Comparison of ENCODE assay signal across 23 cellular contexts in genomic region chr2:240965905-240966456, GRCh38. TPM values are rescaled to one million over a fixed set of nuclear protein-coding genes. Genes with fewer than 3 reads are reported as not detected.
DNase-seq lines count a peak whose midpoint lies in the region; ATAC-seq and TF ChIP-seq lines count a peak whose summit lies in the region.
"Had no signal": no experiment of that assay in that cellular context is flagged by ENCODE, and none has a peak within 500 bp of the region (broad histone marks: within the 10 kb centered on the region; RNA-seq: fewer than 3 reads in every experiment).

No MANE protein-coding gene starts in this region.

- no peaks in the 10 kb centered on the region for H3K9me3 Mint-ChIP-seq in endodermal cell
- H3K9me3 Mint-ChIP-seq in CD4-positive, alpha-beta memory T cell = peaks cover 0 to 2% (median 0%) of the 10 kb centered on the region in 8 donors

- WGBS in endodermal cell (ENCODE audit: insufficient coverage in 1 of 2, insufficient read length in 1 of 2), 2 experiments = 91 to 98% methylated on average over 16 to 28 of the region's 28 CpGs

- H3K27me3 ChIP-seq in endodermal cell (ENCODE audit: control insufficient read depth, insufficient read depth, low read length, poor library complexity, severe bottlenecking) (no peaks in the 10 kb centered on the region), osteoblast (ENCODE audit: insufficient read depth, low read length) (peaks cover 2% of the 10 kb centered on the region)
- H3K27me3 ChIP-seq in CD4-positive, alpha-beta memory T cell (ENCODE audit: insufficient read depth, low read length) = no peaks in the 10 kb centered on the region

- H3K9ac ChIP-seq in endodermal cell (ENCODE audit: extremely low read depth, low read length, poor library complexity, severe bottlenecking) = no peak overlapping the region

- H3K36me3 Mint-ChIP-seq in endodermal cell (ENCODE audit: low read depth) = no peaks in the 10 kb centered on the region
- no peaks in the 10 kb centered on the region for H3K36me3 Mint-ChIP-seq in CD4-positive, alpha-beta memory T cell
- H3K36me3 Mint-ChIP-seq: CD4-positive, CD25-positive, alpha-beta regulatory T cell had no signal

- no peaks in the 10 kb centered on the region for H3K4me1 ChIP-seq in endodermal cell (ENCODE audit: control insufficient read depth, insufficient read depth, low read length)
- peaks cover 10% of the 10 kb centered on the region for H3K4me1 ChIP-seq in osteoblast (ENCODE audit: insufficient read depth, low read length)
- no peaks in the 10 kb centered on the region for H3K4me1 ChIP-seq in CD4-positive, alpha-beta memory T cell (ENCODE audit: insufficient read depth, low read length)

- ATAC-seq in left cardiac atrium = no peak
- ATAC-seq in HG02571 (IDR thresholded peaks at IDR 0.05; ENCODE audit: unreplicated experiment) = no peak
- ATAC-seq in omental fat pad (ENCODE audit: low FRiP score) = no peak
- ATAC-seq: activated CD8-positive, alpha-beta T cell treated with anti-CD3 and anti-CD28 coated beads, Interleukin-2, amount 10 ng/mL, durations not matched to agents 7 days and 5 days; mucosa of descending colon had no signal

- H3K36me3 ChIP-seq in endodermal cell (ENCODE audit: control insufficient read depth, insufficient read depth, low read length) (no peaks in the 10 kb centered on the region), osteoblast (ENCODE audit: insufficient read depth, low read length) (no peaks in the 10 kb centered on the region)
- H3K36me3 ChIP-seq in CD4-positive, alpha-beta memory T cell (ENCODE audit: insufficient read depth, low read length) = no peaks in the 10 kb centered on the region

- DNase-seq in cardiac septum (ENCODE audit: low spot score) (peak; percentile 72), left cardiac atrium (no peak), endodermal cell (peak; percentile 32), osteoblast (ENCODE audit: insufficient read length, low spot score, missing footprints) (peak; percentile 77), ureter (ENCODE audit: low spot score) (peak; percentile 44), omental fat pad (ENCODE audit: low spot score) (no peak)
- DNase-seq in CD4-positive, alpha-beta memory T cell = no peak
- DNase-seq: activated CD4-positive, CD25-positive, alpha-beta regulatory T cell; activated CD8-positive, alpha-beta T cell treated with anti-CD3 and anti-CD28 coated beads, Interleukin-2, amount 10 ng/mL, durations not matched to agents 7 days and 5 days; activated naive CD4-positive, alpha-beta T cell treated with Interleukin-2 at 50 U/mL for 16 hours; amygdala; CD4-positive, CD25-positive, alpha-beta regulatory T cell; NCI-H1436; NCI-H524; retina; stimulated activated naive CD8-positive, alpha-beta T cell treated with anti-CD3 and anti-CD28 coated beads, Interleukin-15, amount 100 ng/mL, for 72 hours; T1000; trophoblast cell had no signal

- H3K27ac Mint-ChIP-seq in endodermal cell = no peak overlapping the region
- no peak overlapping the region for H3K27ac Mint-ChIP-seq in CD4-positive, alpha-beta memory T cell
- H3K27ac Mint-ChIP-seq: activated CD8-positive, alpha-beta T cell treated with anti-CD3 and anti-CD28 coated beads, Interleukin-2, amount 10 ng/mL, durations not matched to agents 7 days and 5 days; CD4-positive, CD25-positive, alpha-beta regulatory T cell; stimulated activated naive CD8-positive, alpha-beta T cell treated with anti-CD3 and anti-CD28 coated beads, Interleukin-15, amount 100 ng/mL, for 72 hours had no signal

- H3K4me3 ChIP-seq in endodermal cell (ENCODE audit: low read length) (no peak overlapping the region), osteoblast (ENCODE audit: insufficient read depth, low read length) (no peak overlapping the region)
- no peak overlapping the region for H3K4me3 ChIP-seq in CD4-positive, alpha-beta memory T cell (ENCODE audit: low read length in 2 of 2)
- H3K4me3 ChIP-seq: mucosa of descending colon had no signal

- H4K20me1 ChIP-seq in osteoblast (ENCODE audit: insufficient read depth, low read length) = no peaks in the 10 kb centered on the region

- H3K27me3 Mint-ChIP-seq in endodermal cell (ENCODE audit: insufficient read depth) = no peaks in the 10 kb centered on the region
- peaks cover 0 to 5% of the 10 kb centered on the region in 2 donors for H3K27me3 Mint-ChIP-seq in CD4-positive, alpha-beta memory T cell
- H3K27me3 Mint-ChIP-seq: CD4-positive, CD25-positive, alpha-beta regulatory T cell; stimulated activated naive CD8-positive, alpha-beta T cell treated with anti-CD3 and anti-CD28 coated beads, Interleukin-15, amount 100 ng/mL, for 72 hours had no signal

- H3K27ac ChIP-seq in endodermal cell (ENCODE audit: low read depth, low read length) (no peak overlapping the region), osteoblast (ENCODE audit: low read depth, low read length) (no peak overlapping the region)
- H3K27ac ChIP-seq in CD4-positive, alpha-beta memory T cell (ENCODE audit: low read depth, low read length) = no peak overlapping the region

- no peaks in the 10 kb centered on the region for H3K4me1 Mint-ChIP-seq in endodermal cell
- H3K4me1 Mint-ChIP-seq in CD4-positive, alpha-beta memory T cell = no peaks in the 10 kb centered on the region
- H3K4me1 Mint-ChIP-seq: CD4-positive, CD25-positive, alpha-beta regulatory T cell; stimulated activated naive CD8-positive, alpha-beta T cell treated with anti-CD3 and anti-CD28 coated beads, Interleukin-15, amount 100 ng/mL, for 72 hours had no signal

- intact Hi-C loops in cardiac septum (cut with DNase I) = no loop called here
- intact Hi-C loops in left cardiac atrium (cut with DNase I) = no loop called here
- intact Hi-C loops in CD4-positive, alpha-beta memory T cell (cut with micrococcal nuclease) = no loop called here

- H3K4me3 Mint-ChIP-seq in endodermal cell = no peak overlapping the region
- no peak overlapping the region for H3K4me3 Mint-ChIP-seq in CD4-positive, alpha-beta memory T cell
- H3K4me3 Mint-ChIP-seq: activated CD8-positive, alpha-beta T cell treated with anti-CD3 and anti-CD28 coated beads, Interleukin-2, amount 10 ng/mL, durations not matched to agents 7 days and 5 days; CD4-positive, CD25-positive, alpha-beta regulatory T cell; stimulated activated naive CD8-positive, alpha-beta T cell treated with anti-CD3 and anti-CD28 coated beads, Interleukin-15, amount 100 ng/mL, for 72 hours had no signal

- TF ChIP-seq CTCF in endodermal cell (conservative IDR thresholded peaks at IDR 0.05) = no peak
- no peak for TF ChIP-seq CTCF in osteoblast (IDR thresholded peaks at IDR 0.05; ENCODE audit: extremely low read depth, low read depth, low read length)
- no peak for TF ChIP-seq CTCF in omental fat pad (IDR thresholded peaks at IDR 0.05)

- no peak overlapping the region for H3K4me2 ChIP-seq in osteoblast (ENCODE audit: insufficient read depth, low read length)

- CTCF ChIA-PET in CD4-positive, alpha-beta memory T cell (lab: Charles Lee; ENCODE audit: partially characterized antibody) = no interaction called here

- POLR2A ChIA-PET in CD4-positive, alpha-beta memory T cell (lab: Charles Lee; ENCODE audit: partially characterized antibody) = no interaction called here

- no peaks in the 10 kb centered on the region for H3K9me3 ChIP-seq in endodermal cell (ENCODE audit: control insufficient read depth, low read length)
- no peaks in the 10 kb centered on the region for H3K9me3 ChIP-seq in osteoblast (ENCODE audit: low read depth, low read length)
- no peaks in the 10 kb centered on the region for H3K9me3 ChIP-seq in CD4-positive, alpha-beta memory T cell (ENCODE audit: control insufficient read depth in 1 of 2, low read length in 2 of 2)
- H3K9me3 ChIP-seq: mucosa of descending colon had no signal

- no peak overlapping the region for H2AFZ ChIP-seq in osteoblast (ENCODE audit: low read length)

- H3K79me2 ChIP-seq in osteoblast (ENCODE audit: insufficient read depth, low read length) = no peaks in the 10 kb centered on the region

RNA-seq across cellular contexts. Expression of gene SNED1, which starts 32.4 kb away (rescaled TPM):
- 9.7 TPM for total RNA-seq in cardiac septum
- total RNA-seq in left cardiac atrium = 10 to 100 TPM; 12.2 to 31.9 TPM
- total RNA-seq in endodermal cell = 1 to 10 TPM in 1 of 2 donors, under 1 TPM in 1; 0.66 to 4.5 TPM
- 0.96 TPM for polyA plus RNA-seq in endodermal cell (2013, experiment 1 of 2)
- polyA plus RNA-seq in endodermal cell (2013, experiment 2 of 2) = 0.25 TPM
- 94.8 and 127 TPM in 2 replicates for total RNA-seq in osteoblast
- 41.8 TPM for total RNA-seq in ureter
- total RNA-seq in CD4-positive, alpha-beta memory T cell = 10 to 100 TPM; 85.2 to 90.1 TPM
- 1 to 10 TPM; 1.6 to 3.2 TPM for polyA plus RNA-seq in CD4-positive, alpha-beta memory T cell
- total RNA-seq in omental fat pad = 10 to 100 TPM; 18.0 to 52.2 (median 32.5) TPM

RNA-seq across cellular contexts. Expression of gene CROCC2, which starts 59.8 kb away (rescaled TPM):
- total RNA-seq in cardiac septum = not detected
- not detected for total RNA-seq in left cardiac atrium
- not detected for total RNA-seq in endodermal cell
- not detected for polyA plus RNA-seq in endodermal cell (2013, experiment 1 of 2)
- not detected for polyA plus RNA-seq in endodermal cell (2013, experiment 2 of 2)
- total RNA-seq in osteoblast = under 0.01 TPM in 2 replicates
- total RNA-seq in ureter = 0.23 TPM
- not detected for total RNA-seq in CD4-positive, alpha-beta memory T cell
- polyA plus RNA-seq in CD4-positive, alpha-beta memory T cell = not detected
- total RNA-seq in omental fat pad = under 1 TPM in 2 of 4 donors, not detected in 2; 0.06 to 0.12 TPM
- total RNA-seq: activated CD8-positive, alpha-beta T cell treated with anti-CD3 and anti-CD28 coated beads, Interleukin-2, amount 10 ng/mL, durations not matched to agents 7 days and 5 days; bronchial epithelial cell; CD4-positive, CD25-positive, alpha-beta regulatory T cell; endothelial cell of umbilical vein; M059J had no signal
- polyA plus RNA-seq: CD4-positive, CD25-positive, alpha-beta regulatory T cell; endothelial cell of umbilical vein had no signal

Comparison
In these comparisons a context has a peak if more than half of its experiments do, and no peak if none do; other contexts are left out.
1. DNase-seq: peak in cardiac septum (single experiment), endodermal cell (single experiment), osteoblast (single experiment) and ureter (single experiment); none in left cardiac atrium (single experiment), CD4-positive, alpha-beta memory T cell (0 of 5) and omental fat pad (single experiment).